1 cellular context compared by ENCODE assay signal in the genomic region with DNA sequence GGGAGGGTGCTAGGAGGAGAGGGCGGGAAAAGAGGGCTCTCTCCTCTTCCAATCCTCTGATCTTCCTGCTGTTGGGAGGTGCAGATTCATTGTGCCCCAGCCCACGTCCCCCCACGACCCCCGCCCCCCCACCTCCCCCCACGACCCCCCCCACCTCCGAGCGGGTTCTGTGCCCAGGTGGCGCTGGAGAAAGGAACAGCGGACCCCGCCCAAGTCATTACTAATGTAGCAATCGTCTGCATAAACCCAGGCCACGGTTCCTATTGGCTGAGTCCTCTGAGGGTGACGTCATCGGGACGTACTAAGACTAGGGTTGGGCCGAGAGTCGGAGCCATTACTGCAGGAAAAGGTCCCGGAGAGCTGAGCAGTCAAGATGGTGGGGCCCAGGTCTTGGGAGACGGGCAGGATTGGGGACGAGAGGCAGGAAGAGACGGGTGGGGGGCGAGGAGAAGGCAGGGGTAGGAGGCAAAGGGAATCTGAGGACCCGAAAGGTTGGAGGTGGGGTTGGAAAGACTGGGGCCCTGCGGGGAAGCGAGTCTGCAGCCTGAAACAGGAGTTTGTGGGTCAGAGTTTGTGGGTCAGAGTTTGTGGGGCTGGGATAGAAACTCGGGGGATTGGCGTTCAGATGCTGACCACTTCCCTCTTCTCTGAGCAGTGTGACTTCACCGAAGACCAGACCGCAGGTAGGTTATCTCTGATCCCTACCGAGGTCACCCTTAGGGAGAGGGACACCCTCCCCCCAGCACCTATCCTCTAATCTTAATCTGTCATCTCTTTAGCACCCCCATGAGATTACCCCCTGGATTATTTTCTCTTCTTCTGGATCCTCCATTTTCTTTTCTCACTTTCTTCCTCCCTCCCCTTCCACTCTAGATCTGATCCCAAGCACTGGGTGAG.
TF ChIP-seq lines count a peak whose summit lies in the region.

A gene (plus strand): TSS at position 331 of the 897 bp plus-strand sequence. CDS start 43 bp downstream, at position 374.

TF ChIP-seq in K562, 482 proteins besides CTCF, POLR2A, EP300 and RAD21 (continued from another document and continues in another):
- TF ChIP-seq, protein P1, sequence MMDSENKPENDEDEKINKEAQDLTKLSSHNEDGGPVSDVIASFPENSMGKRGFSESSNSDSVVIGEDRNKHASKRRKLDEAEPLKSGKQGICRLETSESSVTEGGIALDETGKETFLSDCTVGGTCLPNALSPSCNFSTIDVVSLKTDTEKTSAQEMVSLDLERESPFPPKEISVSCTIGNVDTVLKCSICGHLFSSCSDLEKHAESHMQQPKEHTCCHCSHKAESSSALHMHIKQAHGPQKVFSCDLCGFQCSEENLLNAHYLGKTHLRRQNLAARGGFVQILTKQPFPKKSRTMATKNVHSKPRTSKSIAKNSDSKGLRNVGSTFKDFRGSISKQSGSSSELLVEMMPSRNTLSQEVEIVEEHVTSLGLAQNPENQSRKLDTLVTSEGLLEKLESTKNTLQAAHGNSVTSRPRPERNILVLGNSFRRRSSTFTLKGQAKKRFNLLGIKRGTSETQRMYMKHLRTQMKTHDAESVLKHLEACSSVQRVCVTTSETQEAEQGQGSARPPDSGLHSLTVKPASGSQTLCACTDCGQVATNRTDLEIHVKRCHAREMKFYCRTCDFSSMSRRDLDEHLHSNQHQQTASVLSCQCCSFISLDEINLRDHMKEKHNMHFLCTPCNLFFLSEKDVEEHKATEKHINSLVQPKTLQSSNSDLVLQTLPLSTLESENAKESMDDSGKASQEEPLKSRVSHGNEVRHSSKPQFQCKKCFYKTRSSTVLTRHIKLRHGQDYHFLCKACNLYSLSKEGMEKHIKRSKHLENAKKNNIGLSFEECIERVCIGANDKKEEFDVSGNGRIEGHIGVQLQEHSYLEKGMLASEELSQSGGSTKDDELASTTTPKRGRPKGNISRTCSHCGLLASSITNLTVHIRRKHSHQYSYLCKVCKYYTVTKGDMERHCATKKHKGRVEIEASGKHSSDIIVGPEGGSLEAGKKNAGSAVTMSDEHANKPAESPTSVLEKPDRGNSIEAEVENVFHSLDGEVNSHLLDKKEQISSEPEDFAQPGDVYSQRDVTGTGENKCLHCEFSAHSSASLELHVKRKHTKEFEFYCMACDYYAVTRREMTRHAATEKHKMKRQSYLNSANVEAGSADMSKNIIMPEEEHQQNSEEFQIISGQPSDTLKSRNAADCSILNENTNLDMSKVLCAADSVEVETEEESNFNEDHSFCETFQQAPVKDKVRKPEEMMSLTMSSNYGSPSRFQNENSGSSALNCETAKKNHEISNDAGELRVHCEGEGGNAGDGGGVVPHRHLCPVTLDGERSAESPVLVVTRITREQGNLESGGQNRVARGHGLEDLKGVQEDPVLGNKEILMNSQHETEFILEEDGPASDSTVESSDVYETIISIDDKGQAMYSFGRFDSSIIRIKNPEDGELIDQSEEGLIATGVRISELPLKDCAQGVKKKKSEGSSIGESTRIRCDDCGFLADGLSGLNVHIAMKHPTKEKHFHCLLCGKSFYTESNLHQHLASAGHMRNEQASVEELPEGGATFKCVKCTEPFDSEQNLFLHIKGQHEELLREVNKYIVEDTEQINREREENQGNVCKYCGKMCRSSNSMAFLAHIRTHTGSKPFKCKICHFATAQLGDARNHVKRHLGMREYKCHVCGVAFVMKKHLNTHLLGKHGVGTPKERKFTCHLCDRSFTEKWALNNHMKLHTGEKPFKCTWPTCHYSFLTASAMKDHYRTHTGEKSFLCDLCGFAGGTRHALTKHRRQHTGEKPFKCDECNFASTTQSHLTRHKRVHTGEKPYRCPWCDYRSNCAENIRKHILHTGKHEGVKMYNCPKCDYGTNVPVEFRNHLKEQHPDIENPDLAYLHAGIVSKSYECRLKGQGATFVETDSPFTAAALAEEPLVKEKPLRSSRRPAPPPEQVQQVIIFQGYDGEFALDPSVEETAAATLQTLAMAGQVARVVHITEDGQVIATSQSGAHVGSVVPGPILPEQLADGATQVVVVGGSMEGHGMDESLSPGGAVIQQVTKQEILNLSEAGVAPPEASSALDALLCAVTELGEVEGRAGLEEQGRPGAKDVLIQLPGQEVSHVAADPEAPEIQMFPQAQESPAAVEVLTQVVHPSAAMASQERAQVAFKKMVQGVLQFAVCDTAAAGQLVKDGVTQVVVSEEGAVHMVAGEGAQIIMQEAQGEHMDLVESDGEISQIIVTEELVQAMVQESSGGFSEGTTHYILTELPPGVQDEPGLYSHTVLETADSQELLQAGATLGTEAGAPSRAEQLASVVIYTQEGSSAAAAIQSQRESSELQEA (IDR thresholded peaks at IDR 0.05; ENCODE audit: low read depth) = peak; percentile 11; the same call in 1 of the 2 replicates
- TF ChIP-seq CAMTA2 (CRISPR knock-in tag; conservative IDR thresholded peaks at IDR 0.05) (peak; percentile 93), ZKSCAN8 (CRISPR knock-in tag; IDR thresholded peaks at IDR 0.05) (peak; percentile 78; the same call in 1 of the 2 replicates), ATF7 (IDR thresholded peaks at IDR 0.05) (peak; percentile 100), BRCA1 (IDR thresholded peaks at IDR 0.05) (no peak), BRCA1 (CRISPR knock-in tag; IDR thresholded peaks at IDR 0.05) (no peak), CBX8 (IDR thresholded peaks at IDR 0.05; ENCODE audit: borderline replicate concordance, extremely low read depth, low read depth, low read length, poor library complexity, severe bottlenecking) (no peak), NFYB (IDR thresholded peaks at IDR 0.05; ENCODE audit: extremely low read depth, insufficient read length) (peak; percentile 70), JUN (IDR thresholded peaks at IDR 0.05; ENCODE audit: borderline replicate concordance, low read depth, low read length) (peak; percentile 100), JUN (CRISPR knock-in tag; IDR thresholded peaks at IDR 0.05; ENCODE audit: borderline replicate concordance) (peak; percentile 94; the same call in 1 of the 2 replicates), ZNF324 (CRISPR knock-in tag; IDR thresholded peaks at IDR 0.05) (peak; percentile 38; the same call in 1 of the 2 replicates), HDAC2 (IDR thresholded peaks at IDR 0.05) (peak; percentile 66; the same call in 1 of the 2 replicates), ILK (tag; IDR thresholded peaks at IDR 0.05; ENCODE audit: borderline replicate concordance, low read depth) (no peak), FOSL1 (tag; conservative IDR thresholded peaks at IDR 0.05) (peak; percentile 86), TAF7 (tag; IDR thresholded peaks at IDR 0.05) (peak; percentile 97), ZNF77 (CRISPR knock-in tag; IDR thresholded peaks at IDR 0.05) (no peak), NCOR1 (IDR thresholded peaks at IDR 0.05) (peak; percentile 52; the same call in 1 of the 2 replicates), RNF2 (IDR thresholded peaks at IDR 0.05) (peak; percentile 7; the same call in 1 of the 2 replicates), IFI16 (CRISPR knock-in tag; IDR thresholded peaks at IDR 0.05) (no peak), KLF6 (CRISPR knock-in tag; IDR thresholded peaks at IDR 0.05; ENCODE audit: borderline replicate concordance) (peak; percentile 69), ZNF311 (CRISPR knock-in tag; IDR thresholded peaks at IDR 0.05) (peak; percentile 76), ZNF3 (CRISPR knock-in tag; IDR thresholded peaks at IDR 0.05) (peak; percentile 55)
- TF ChIP-seq, protein P2, sequence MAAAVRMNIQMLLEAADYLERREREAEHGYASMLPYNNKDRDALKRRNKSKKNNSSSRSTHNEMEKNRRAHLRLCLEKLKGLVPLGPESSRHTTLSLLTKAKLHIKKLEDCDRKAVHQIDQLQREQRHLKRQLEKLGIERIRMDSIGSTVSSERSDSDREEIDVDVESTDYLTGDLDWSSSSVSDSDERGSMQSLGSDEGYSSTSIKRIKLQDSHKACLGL (CRISPR knock-in tag; IDR thresholded peaks at IDR 0.05; ENCODE audit: borderline replicate concordance, poor library complexity, severe bottlenecking) = no peak
- TF ChIP-seq, protein P3, sequence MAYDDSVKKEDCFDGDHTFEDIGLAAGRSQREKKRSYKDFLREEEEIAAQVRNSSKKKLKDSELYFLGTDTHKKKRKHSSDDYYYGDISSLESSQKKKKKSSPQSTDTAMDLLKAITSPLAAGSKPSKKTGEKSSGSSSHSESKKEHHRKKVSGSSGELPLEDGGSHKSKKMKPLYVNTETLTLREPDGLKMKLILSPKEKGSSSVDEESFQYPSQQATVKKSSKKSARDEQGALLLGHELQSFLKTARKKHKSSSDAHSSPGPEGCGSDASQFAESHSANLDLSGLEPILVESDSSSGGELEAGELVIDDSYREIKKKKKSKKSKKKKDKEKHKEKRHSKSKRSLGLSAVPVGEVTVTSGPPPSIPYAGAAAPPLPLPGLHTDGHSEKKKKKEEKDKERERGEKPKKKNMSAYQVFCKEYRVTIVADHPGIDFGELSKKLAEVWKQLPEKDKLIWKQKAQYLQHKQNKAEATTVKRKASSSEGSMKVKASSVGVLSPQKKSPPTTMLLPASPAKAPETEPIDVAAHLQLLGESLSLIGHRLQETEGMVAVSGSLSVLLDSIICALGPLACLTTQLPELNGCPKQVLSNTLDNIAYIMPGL (CRISPR knock-in tag; IDR thresholded peaks at IDR 0.05) = peak; percentile 67
- TF ChIP-seq, protein P4, sequence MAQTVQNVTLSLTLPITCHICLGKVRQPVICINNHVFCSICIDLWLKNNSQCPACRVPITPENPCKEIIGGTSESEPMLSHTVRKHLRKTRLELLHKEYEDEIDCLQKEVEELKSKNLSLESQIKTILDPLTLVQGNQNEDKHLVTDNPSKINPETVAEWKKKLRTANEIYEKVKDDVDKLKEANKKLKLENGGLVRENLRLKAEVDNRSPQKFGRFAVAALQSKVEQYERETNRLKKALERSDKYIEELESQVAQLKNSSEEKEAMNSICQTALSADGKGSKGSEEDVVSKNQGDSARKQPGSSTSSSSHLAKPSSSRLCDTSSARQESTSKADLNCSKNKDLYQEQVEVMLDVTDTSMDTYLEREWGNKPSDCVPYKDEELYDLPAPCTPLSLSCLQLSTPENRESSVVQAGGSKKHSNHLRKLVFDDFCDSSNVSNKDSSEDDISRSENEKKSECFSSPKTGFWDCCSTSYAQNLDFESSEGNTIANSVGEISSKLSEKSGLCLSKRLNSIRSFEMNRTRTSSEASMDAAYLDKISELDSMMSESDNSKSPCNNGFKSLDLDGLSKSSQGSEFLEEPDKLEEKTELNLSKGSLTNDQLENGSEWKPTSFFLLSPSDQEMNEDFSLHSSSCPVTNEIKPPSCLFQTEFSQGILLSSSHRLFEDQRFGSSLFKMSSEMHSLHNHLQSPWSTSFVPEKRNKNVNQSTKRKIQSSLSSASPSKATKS (CRISPR knock-in tag; IDR thresholded peaks at IDR 0.05) = 0 out of 2 replicates have a peak, but pooled peaks have one; percentile 30
- TF ChIP-seq, protein P5, sequence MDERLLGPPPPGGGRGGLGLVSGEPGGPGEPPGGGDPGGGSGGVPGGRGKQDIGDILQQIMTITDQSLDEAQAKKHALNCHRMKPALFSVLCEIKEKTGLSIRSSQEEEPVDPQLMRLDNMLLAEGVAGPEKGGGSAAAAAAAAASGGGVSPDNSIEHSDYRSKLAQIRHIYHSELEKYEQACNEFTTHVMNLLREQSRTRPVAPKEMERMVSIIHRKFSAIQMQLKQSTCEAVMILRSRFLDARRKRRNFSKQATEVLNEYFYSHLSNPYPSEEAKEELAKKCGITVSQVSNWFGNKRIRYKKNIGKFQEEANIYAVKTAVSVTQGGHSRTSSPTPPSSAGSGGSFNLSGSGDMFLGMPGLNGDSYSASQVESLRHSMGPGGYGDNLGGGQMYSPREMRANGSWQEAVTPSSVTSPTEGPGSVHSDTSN (CRISPR knock-in tag; IDR thresholded peaks at IDR 0.05; ENCODE audit: low read depth) = no peak
- TF ChIP-seq, protein P5 (tag; conservative IDR thresholded peaks at IDR 0.05; ENCODE audit: low read depth) = no peak
- TF ChIP-seq, protein P6, sequence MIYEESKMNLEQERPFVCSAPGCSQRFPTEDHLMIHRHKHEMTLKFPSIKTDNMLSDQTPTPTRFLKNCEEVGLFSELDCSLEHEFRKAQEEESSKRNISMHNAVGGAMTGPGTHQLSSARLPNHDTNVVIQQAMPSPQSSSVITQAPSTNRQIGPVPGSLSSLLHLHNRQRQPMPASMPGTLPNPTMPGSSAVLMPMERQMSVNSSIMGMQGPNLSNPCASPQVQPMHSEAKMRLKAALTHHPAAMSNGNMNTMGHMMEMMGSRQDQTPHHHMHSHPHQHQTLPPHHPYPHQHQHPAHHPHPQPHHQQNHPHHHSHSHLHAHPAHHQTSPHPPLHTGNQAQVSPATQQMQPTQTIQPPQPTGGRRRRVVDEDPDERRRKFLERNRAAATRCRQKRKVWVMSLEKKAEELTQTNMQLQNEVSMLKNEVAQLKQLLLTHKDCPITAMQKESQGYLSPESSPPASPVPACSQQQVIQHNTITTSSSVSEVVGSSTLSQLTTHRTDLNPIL (CRISPR knock-in tag; IDR thresholded peaks at IDR 0.05) = peak; percentile 92
- TF ChIP-seq, protein P7, sequence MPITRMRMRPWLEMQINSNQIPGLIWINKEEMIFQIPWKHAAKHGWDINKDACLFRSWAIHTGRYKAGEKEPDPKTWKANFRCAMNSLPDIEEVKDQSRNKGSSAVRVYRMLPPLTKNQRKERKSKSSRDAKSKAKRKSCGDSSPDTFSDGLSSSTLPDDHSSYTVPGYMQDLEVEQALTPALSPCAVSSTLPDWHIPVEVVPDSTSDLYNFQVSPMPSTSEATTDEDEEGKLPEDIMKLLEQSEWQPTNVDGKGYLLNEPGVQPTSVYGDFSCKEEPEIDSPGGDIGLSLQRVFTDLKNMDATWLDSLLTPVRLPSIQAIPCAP (CRISPR knock-in tag; IDR thresholded peaks at IDR 0.05; ENCODE audit: borderline replicate concordance) = no peak
- TF ChIP-seq, protein P8, sequence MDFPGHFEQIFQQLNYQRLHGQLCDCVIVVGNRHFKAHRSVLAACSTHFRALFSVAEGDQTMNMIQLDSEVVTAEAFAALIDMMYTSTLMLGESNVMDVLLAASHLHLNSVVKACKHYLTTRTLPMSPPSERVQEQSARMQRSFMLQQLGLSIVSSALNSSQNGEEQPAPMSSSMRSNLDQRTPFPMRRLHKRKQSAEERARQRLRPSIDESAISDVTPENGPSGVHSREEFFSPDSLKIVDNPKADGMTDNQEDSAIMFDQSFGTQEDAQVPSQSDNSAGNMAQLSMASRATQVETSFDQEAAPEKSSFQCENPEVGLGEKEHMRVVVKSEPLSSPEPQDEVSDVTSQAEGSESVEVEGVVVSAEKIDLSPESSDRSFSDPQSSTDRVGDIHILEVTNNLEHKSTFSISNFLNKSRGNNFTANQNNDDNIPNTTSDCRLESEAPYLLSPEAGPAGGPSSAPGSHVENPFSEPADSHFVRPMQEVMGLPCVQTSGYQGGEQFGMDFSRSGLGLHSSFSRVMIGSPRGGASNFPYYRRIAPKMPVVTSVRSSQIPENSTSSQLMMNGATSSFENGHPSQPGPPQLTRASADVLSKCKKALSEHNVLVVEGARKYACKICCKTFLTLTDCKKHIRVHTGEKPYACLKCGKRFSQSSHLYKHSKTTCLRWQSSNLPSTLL (IDR thresholded peaks at IDR 0.05) = no peak
- TF ChIP-seq, protein P9, sequence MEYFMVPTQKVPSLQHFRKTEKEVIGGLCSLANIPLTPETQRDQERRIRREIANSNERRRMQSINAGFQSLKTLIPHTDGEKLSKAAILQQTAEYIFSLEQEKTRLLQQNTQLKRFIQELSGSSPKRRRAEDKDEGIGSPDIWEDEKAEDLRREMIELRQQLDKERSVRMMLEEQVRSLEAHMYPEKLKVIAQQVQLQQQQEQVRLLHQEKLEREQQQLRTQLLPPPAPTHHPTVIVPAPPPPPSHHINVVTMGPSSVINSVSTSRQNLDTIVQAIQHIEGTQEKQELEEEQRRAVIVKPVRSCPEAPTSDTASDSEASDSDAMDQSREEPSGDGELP (CRISPR knock-in tag; IDR thresholded peaks at IDR 0.05; ENCODE audit: borderline replicate concordance) = peak; percentile 17; the same call in 1 of the 2 replicates
